Comparison of ENCODE assay signal across 10 cellular contexts in the genomic region with DNA sequence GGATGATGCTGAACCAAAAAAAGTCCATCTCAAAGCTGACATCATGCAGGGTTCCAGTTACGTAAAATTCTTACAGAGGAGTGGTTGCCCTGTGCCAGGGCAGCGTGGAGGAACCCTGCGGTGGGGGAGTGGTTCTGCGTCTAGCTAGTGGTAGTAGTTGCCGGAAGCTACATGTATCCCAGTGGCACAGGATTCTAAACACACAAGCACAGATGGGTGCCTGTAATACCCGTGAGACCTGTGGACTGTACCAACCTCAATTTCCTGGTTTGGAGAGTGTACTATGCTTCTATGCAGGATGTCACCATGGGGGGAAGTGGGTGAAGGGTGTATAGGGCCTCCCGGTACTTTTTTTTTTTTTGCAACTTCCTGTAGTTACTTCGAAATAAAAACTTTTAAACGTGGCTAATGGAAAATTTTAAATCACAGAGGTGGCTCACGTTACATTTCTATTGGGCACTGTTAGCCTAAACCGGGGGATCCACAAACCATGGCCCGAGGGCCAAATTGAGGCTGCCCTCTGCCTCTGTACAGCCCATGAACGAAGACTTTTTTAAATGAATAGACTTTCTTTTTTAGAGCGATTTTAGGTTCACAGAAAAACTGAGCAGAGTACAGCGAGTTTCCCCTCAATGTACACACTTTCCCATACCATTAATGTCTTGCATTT. TPM values are rescaled to one million over a fixed set of nuclear protein-coding genes. Genes with fewer than 3 reads are reported as not detected.
DNase-seq lines count a peak whose midpoint lies in the region; ATAC-seq and TF ChIP-seq lines count a peak whose summit lies in the region.
"Had no signal": no experiment of that assay in that cellular context is flagged by ENCODE, and none has a peak within 500 bp of the region (broad histone marks: within the 10 kb centered on the region; RNA-seq: fewer than 3 reads in every experiment).

No MANE protein-coding gene starts in this region.

- DNase-seq in AML-193 (lab: John Stamatoyannopoulos, UW), result peak; percentile 99
- DNase-seq in NOMO-1 treated with DMSO at 0.1 percent for 48 hours (lab: John Stamatoyannopoulos, UW; ENCODE audit: unreplicated experiment), result peak; percentile 94
- peak; percentile 41 for DNase-seq in activated T-cell treated with anti-CD3 and anti-CD28 coated beads, Interleukin-2, amount 50 U/mL, for 4 hours
- DNase-seq in naive B cell, result peak; percentile 79
- DNase-seq in SK-N-SH, result no peak
- DNase-seq: colonic mucosa had no signal

- no peaks in the 10 kb centered on the region; the same call in 1 of the 2 replicates for H4K20me1 ChIP-seq in SK-N-SH (ENCODE audit: insufficient read depth)

- H3K4me2 ChIP-seq in SK-N-SH, result no peak overlapping the region

- H3K27me3 Mint-ChIP-seq in activated T-cell treated with anti-CD3 and anti-CD28 coated beads, Interleukin-2, amount 50 U/mL, for 4 hours (ENCODE audit: low read depth), result no peaks in the 10 kb centered on the region
- peaks cover 0 to 9% (median 3%) of the 10 kb centered on the region in 3 donors for H3K27me3 Mint-ChIP-seq in naive B cell

- no peak for TF ChIP-seq RAD21 in SK-N-SH (IDR thresholded peaks at IDR 0.05; ENCODE audit: low read length)

- H3K27ac Mint-ChIP-seq in naive B cell, result peak overlapping the region; percentile 83 to 98 (median 94)

- no peak overlapping the region for H3K4me3 ChIP-seq in SK-N-SH (ENCODE audit: low read depth in 2 of 2, low read length in 1 of 2)
- H3K4me3 ChIP-seq: colonic mucosa had no signal

- 90% methylated on average over 15 of the region's 15 CpGs for WGBS in SK-N-SH (ENCODE audit: low lambda C conversion rate)

- H2AFZ ChIP-seq in SK-N-SH (ENCODE audit: low read depth), result no peak overlapping the region
- H2AFZ ChIP-seq: parathyroid adenoma had no signal

- no peak for TF ChIP-seq CTCF in SK-N-SH (IDR thresholded peaks at IDR 0.05)

- H3K9me3 Mint-ChIP-seq in activated T-cell treated with anti-CD3 and anti-CD28 coated beads, Interleukin-2, amount 50 U/mL, for 4 hours, result no peaks in the 10 kb centered on the region
- H3K9me3 Mint-ChIP-seq in naive B cell, result no peaks in the 10 kb centered on the region

- H3K27me3 ChIP-seq in SK-N-SH (ENCODE audit: insufficient read depth), result no peaks in the 10 kb centered on the region
- H3K27me3 ChIP-seq: colonic mucosa had no signal

- peak; percentile 91 to 93 for ATAC-seq in activated T-cell treated with anti-CD3 and anti-CD28 coated beads, Interleukin-2, amount 50 U/mL, for 4 hours
- ATAC-seq in naive B cell (ENCODE audit: low read depth in 2 of 2), result peak; percentile 97
- ATAC-seq in GM21526 (IDR thresholded peaks at IDR 0.05; ENCODE audit: low FRiP score, unreplicated experiment), result no peak
- no peak for ATAC-seq in GM18517 (IDR thresholded peaks at IDR 0.05; ENCODE audit: unreplicated experiment)
- no peak for ATAC-seq in GM21390 (IDR thresholded peaks at IDR 0.05; ENCODE audit: unreplicated experiment)

- POLR2A ChIA-PET in SK-N-SH (lab: Yijun Ruan, JAX), result no interaction called here

- peaks cover 0 to 6% of the 10 kb centered on the region in 2 experiments; a peak in 1 of 4 replicates for H3K4me1 ChIP-seq in SK-N-SH (ENCODE audit: control insufficient read depth in 1 of 2, insufficient read depth in 2 of 2, low read depth in 1 of 2, low read length in 1 of 2)

- no peaks in the 10 kb centered on the region for H3K9me3 ChIP-seq in SK-N-SH
- H3K9me3 ChIP-seq: colonic mucosa had no signal

- peak overlapping the region; percentile 70 for H3K4me3 Mint-ChIP-seq in activated T-cell treated with anti-CD3 and anti-CD28 coated beads, Interleukin-2, amount 50 U/mL, for 4 hours
- H3K4me3 Mint-ChIP-seq in naive B cell, result peak overlapping the region; percentile 59 to 85 (median 81)

- H3K36me3 Mint-ChIP-seq in activated T-cell treated with anti-CD3 and anti-CD28 coated beads, Interleukin-2, amount 50 U/mL, for 4 hours (ENCODE audit: insufficient read depth), result no peaks in the 10 kb centered on the region
- no peaks in the 10 kb centered on the region for H3K36me3 Mint-ChIP-seq in naive B cell

- no peak overlapping the region for H3K27ac ChIP-seq in SK-N-SH (ENCODE audit: low read depth in 2 of 2, low read length in 1 of 2)
- H3K27ac ChIP-seq: colonic mucosa, parathyroid adenoma had no signal

- H3K79me2 ChIP-seq in SK-N-SH (ENCODE audit: insufficient read depth), result no peaks in the 10 kb centered on the region
- H3K79me2 ChIP-seq: parathyroid adenoma had no signal

- peaks cover 3% of the 10 kb centered on the region for H3F3A ChIP-seq in SK-N-SH (replicated peaks; ENCODE audit: insufficient read depth)

- no peaks in the 10 kb centered on the region for H3K9me2 ChIP-seq in SK-N-SH

- peaks cover under 1 to 4% of the 10 kb centered on the region in 2 experiments for H3K36me3 ChIP-seq in SK-N-SH (replicated peaks in 1 of 2; ENCODE audit: control insufficient read depth in 1 of 2, insufficient read depth in 2 of 2, low read length in 1 of 2)
- H3K36me3 ChIP-seq: colonic mucosa had no signal

- peaks cover 53% of the 10 kb centered on the region for H3K4me1 Mint-ChIP-seq in activated T-cell treated with anti-CD3 and anti-CD28 coated beads, Interleukin-2, amount 50 U/mL, for 4 hours (ENCODE audit: low read depth)
- H3K4me1 Mint-ChIP-seq in naive B cell, result peaks cover 16 to 41% (median 37%) of the 10 kb centered on the region in 3 donors

- CTCF ChIA-PET in SK-N-SH (lab: Yijun Ruan, JAX), result interaction anchor here (0.8 to 4.4 kb wide), 4 partner anchors 8 to 226 kb away, joined by 3 to 57 read pairs (median 6); a partner anchor contains a TSS

- H3K9ac ChIP-seq in SK-N-SH, result no peak overlapping the region
- H3K9ac ChIP-seq: parathyroid adenoma had no signal

- TF ChIP-seq EP300 in SK-N-SH (IDR thresholded peaks at IDR 0.05; ENCODE audit: borderline replicate concordance in 1 of 2, low read depth in 1 of 2, low read length in 1 of 2), result no peak

TF ChIP-seq in SK-N-SH, 30 proteins besides CTCF, POLR2A, EP300 and RAD21 (continues in another document):
- TF ChIP-seq POLR2AphosphoS5 (IDR thresholded peaks at IDR 0.05; ENCODE audit: low read depth, low read length) (no peak), TEAD4 (IDR thresholded peaks at IDR 0.05; ENCODE audit: borderline replicate concordance, insufficient read depth) (no peak), RXRA (IDR thresholded peaks at IDR 0.05; ENCODE audit: borderline replicate concordance, low read depth) (no peak), GATA2 (CRISPR knock-in tag; IDR thresholded peaks at IDR 0.05) (no peak), TAF1 (IDR thresholded peaks at IDR 0.05; ENCODE audit: borderline replicate concordance, low read depth, low read length) (no peak), FOXJ3 (CRISPR knock-in tag; IDR thresholded peaks at IDR 0.05) (no peak), GABPA (IDR thresholded peaks at IDR 0.05; ENCODE audit: low read depth) (no peak), NFIC (IDR thresholded peaks at IDR 0.05; ENCODE audit: borderline replicate concordance) (no peak), FOXM1 (IDR thresholded peaks at IDR 0.05; ENCODE audit: low read depth) (no peak), EZH2phosphoT487 (IDR thresholded peaks at IDR 0.05; ENCODE audit: borderline replicate concordance, low read depth) (no peak)
- TF ChIP-seq, protein P1, sequence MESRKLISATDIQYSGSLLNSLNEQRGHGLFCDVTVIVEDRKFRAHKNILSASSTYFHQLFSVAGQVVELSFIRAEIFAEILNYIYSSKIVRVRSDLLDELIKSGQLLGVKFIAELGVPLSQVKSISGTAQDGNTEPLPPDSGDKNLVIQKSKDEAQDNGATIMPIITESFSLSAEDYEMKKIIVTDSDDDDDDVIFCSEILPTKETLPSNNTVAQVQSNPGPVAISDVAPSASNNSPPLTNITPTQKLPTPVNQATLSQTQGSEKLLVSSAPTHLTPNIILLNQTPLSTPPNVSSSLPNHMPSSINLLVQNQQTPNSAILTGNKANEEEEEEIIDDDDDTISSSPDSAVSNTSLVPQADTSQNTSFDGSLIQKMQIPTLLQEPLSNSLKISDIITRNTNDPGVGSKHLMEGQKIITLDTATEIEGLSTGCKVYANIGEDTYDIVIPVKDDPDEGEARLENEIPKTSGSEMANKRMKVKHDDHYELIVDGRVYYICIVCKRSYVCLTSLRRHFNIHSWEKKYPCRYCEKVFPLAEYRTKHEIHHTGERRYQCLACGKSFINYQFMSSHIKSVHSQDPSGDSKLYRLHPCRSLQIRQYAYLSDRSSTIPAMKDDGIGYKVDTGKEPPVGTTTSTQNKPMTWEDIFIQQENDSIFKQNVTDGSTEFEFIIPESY (IDR thresholded peaks at IDR 0.05; ENCODE audit: borderline replicate concordance, low read depth), result no peak
- TF ChIP-seq, protein P2, sequence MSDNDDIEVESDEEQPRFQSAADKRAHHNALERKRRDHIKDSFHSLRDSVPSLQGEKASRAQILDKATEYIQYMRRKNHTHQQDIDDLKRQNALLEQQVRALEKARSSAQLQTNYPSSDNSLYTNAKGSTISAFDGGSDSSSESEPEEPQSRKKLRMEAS (IDR thresholded peaks at IDR 0.05; ENCODE audit: low read depth), result no peak
- TF ChIP-seq, protein P3, sequence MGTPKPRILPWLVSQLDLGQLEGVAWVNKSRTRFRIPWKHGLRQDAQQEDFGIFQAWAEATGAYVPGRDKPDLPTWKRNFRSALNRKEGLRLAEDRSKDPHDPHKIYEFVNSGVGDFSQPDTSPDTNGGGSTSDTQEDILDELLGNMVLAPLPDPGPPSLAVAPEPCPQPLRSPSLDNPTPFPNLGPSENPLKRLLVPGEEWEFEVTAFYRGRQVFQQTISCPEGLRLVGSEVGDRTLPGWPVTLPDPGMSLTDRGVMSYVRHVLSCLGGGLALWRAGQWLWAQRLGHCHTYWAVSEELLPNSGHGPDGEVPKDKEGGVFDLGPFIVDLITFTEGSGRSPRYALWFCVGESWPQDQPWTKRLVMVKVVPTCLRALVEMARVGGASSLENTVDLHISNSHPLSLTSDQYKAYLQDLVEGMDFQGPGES (IDR thresholded peaks at IDR 0.05; ENCODE audit: low read depth, low read length), result no peak

RNA-seq across cellular contexts. Expression of a gene that starts 38.5 kb away (rescaled TPM):
- total RNA-seq in activated T-cell treated with anti-CD3 and anti-CD28 coated beads, Interleukin-2, amount 50 U/mL, for 4 hours, result 1 to 10 TPM; 2.2 to 3.3 (median 2.6) TPM
- polyA plus RNA-seq in naive B cell (ENCODE audit: low read depth in 6 of 6), result 1 to 10 TPM in 3 of 6 donors, under 1 TPM in 2, not detected in 1; 0.31 to 2.6 (median 1.4) TPM
- polyA plus RNA-seq in SK-N-SH (2012; rRNA removed), result 14.5 and 15.3 TPM in 2 replicates
- 7.9 and 13.0 TPM in 2 replicates for polyA plus RNA-seq in SK-N-SH (2012; cell fraction: cytosol; rRNA removed)
- polyA plus RNA-seq in SK-N-SH (2012; cell fraction: nucleus; rRNA removed), result 22.6 and 24.9 TPM in 2 replicates

RNA-seq across cellular contexts. Expression of a gene that starts 39.3 kb away (rescaled TPM):
- total RNA-seq in activated T-cell treated with anti-CD3 and anti-CD28 coated beads, Interleukin-2, amount 50 U/mL, for 4 hours, result under 1 TPM; 0.25 to 0.98 (median 0.29) TPM
- polyA plus RNA-seq in naive B cell (ENCODE audit: low read depth in 6 of 6), result not detected
- polyA plus RNA-seq in SK-N-SH (2012; rRNA removed), result 17.3 and 21.6 TPM in 2 replicates
- polyA plus RNA-seq in SK-N-SH (2012; cell fraction: cytosol; rRNA removed), result 8.0 and 8.3 TPM in 2 replicates
- polyA plus RNA-seq in SK-N-SH (2012; cell fraction: nucleus; rRNA removed), result 87.6 and 92.0 TPM in 2 replicates

Comparison
In these comparisons a context has a peak if more than half of its experiments do, and no peak if none do; other contexts are left out.
1. ATAC-seq: peak in activated T-cell treated with anti-CD3 and anti-CD28 coated beads, Interleukin-2, amount 50 U/mL, for 4 hours (2 of 2) and naive B cell (2 of 2); none in GM21526 (single experiment), GM18517 (single experiment) and GM21390 (single experiment).
2. RNA of a gene that starts 39.3 kb away (polyA plus RNA-seq): 8.0 to 92.0 TPM in SK-N-SH; not detected in naive B cell; every median in the first group is over 4 times any median in the second.